12 cellular contexts compared by ENCODE assay signal in genomic region chr19:47312366-47313006, GRCh38. TPM values are rescaled to one million over a fixed set of nuclear protein-coding genes. Genes with fewer than 3 reads are reported as not detected.
DNase-seq lines count a peak whose midpoint lies in the region; ATAC-seq and TF ChIP-seq lines count a peak whose summit lies in the region.
"Had no signal": no experiment of that assay in that cellular context is flagged by ENCODE, and none has a peak within 500 bp of the region (broad histone marks: within the 10 kb centered on the region; RNA-seq: fewer than 3 reads in every experiment).

No MANE protein-coding gene starts in this region.

- no peak for TF ChIP-seq EP300 in suprapubic skin (IDR thresholded peaks at IDR 0.05)

- intact Hi-C loops in left lung (cut with DNase I), result no loop called here

- no peak for TF ChIP-seq POLR2A in suprapubic skin (IDR thresholded peaks at IDR 0.05)

- H3K27ac ChIP-seq in RWPE1 (peak overlapping the region; percentile 82; the same call in 1 of the 2 replicates), left lung (peak overlapping the region; percentile 71 to 88), thoracic aorta (peak overlapping the region in 1 of 2 donors; percentile 29), suprapubic skin (no peak overlapping the region)

- H3K36me3 ChIP-seq in left lung (peaks cover 0 to 31% of the 10 kb centered on the region in 2 donors), thoracic aorta (no peaks in the 10 kb centered on the region), suprapubic skin (no peaks in the 10 kb centered on the region)
- H3K36me3 ChIP-seq: BE2C had no signal

- WGBS in suprapubic skin, result 90% methylated on average over 5 of the region's 5 CpGs

- CTCF ChIA-PET in RWPE1 (lab: Yijun Ruan, JAX), result interaction anchor here (0.6 kb wide), 1 partner anchor 72 kb away, joined by 3 read pairs; no protein-coding TSS in a partner anchor

- no peak for TF ChIP-seq CTCF in RWPE1 (conservative IDR thresholded peaks at IDR 0.05; ENCODE audit: low read depth)
- no peak for TF ChIP-seq CTCF in left lung (IDR thresholded peaks at IDR 0.05)
- TF ChIP-seq CTCF in thoracic aorta (IDR thresholded peaks at IDR 0.05), result no peak
- no peak for TF ChIP-seq CTCF in suprapubic skin (IDR thresholded peaks at IDR 0.05)

- H3K9me3 ChIP-seq in left lung (no peaks in the 10 kb centered on the region), thoracic aorta (no peaks in the 10 kb centered on the region), suprapubic skin (no peaks in the 10 kb centered on the region)
- H3K9me3 ChIP-seq: BE2C had no signal

- peaks cover 0 to 21% of the 10 kb centered on the region in 2 donors for H3K27me3 ChIP-seq in left lung
- no peaks in the 10 kb centered on the region for H3K27me3 ChIP-seq in thoracic aorta (replicated peaks; ENCODE audit: insufficient read depth)
- peaks cover 13% of the 10 kb centered on the region for H3K27me3 ChIP-seq in suprapubic skin

- peaks cover 0 to 63% of the 10 kb centered on the region in 2 donors for H3K4me1 ChIP-seq in left lung
- H3K4me1 ChIP-seq in thoracic aorta (ENCODE audit: control insufficient read depth in 1 of 2, low read depth in 2 of 2), result peaks cover 15 to 19% of the 10 kb centered on the region in 2 donors
- peaks cover 4% of the 10 kb centered on the region for H3K4me1 ChIP-seq in suprapubic skin
- H3K4me1 ChIP-seq: BE2C had no signal

- POLR2A ChIA-PET in RWPE1 (lab: Yijun Ruan, JAX; ENCODE audit: low non-redundant PET), result no interaction called here

- ATAC-seq in left lung, result no peak
- ATAC-seq in thoracic aorta (ENCODE audit: insufficient number of reproducible peaks, low FRiP score, low read depth), result no peak

- DNase-seq in RWPE1 (ENCODE audit: low spot score) (no peak), left lung (no peak), thoracic aorta (ENCODE audit: low spot score) (no peak), AG08395 (ENCODE audit: low spot score) (no peak), NCI-H1930 (lab: John Stamatoyannopoulos, UW) (no peak), suprapubic skin (ENCODE audit: low spot score in 2 of 2) (no peak)
- DNase-seq: CD4-positive, alpha-beta memory T cell; H9; NCI-H187 treated with DMSO at 0.1 percent for 48 hours; SIG-M5 had no signal

- H3K4me3 ChIP-seq in left lung (peak overlapping the region in 1 of 2 donors; percentile 58), thoracic aorta (peak overlapping the region; percentile 53), suprapubic skin (no peak overlapping the region)

RNA-seq across cellular contexts. Expression of gene C5AR1, which starts 2.8 kb away (rescaled TPM):
- 100 to 1,000 TPM in 1 of 2 donors, 10 to 100 TPM in 1; 28.3 to 110 TPM for total RNA-seq in left lung
- total RNA-seq in thoracic aorta, result 10 to 100 TPM; 37.6 to 51.9 TPM
- total RNA-seq in suprapubic skin, result 1 to 10 TPM; 1.2 to 2.4 (median 1.5) TPM
- total RNA-seq: HT1080 had no signal

RNA-seq across cellular contexts. Expression of gene C5AR2, which starts 19.5 kb away (rescaled TPM):
- total RNA-seq in left lung (10 to 100 TPM in 1 of 2 donors, 1 to 10 TPM in 1; 3.4 to 11.2 TPM), thoracic aorta (10 to 100 TPM; 10.3 to 25.7 TPM), suprapubic skin (1 to 10 TPM in 2 of 4 donors, under 1 TPM in 2; 0.68 to 3.1 (median 1.5) TPM)
- total RNA-seq: H9, HT1080 had no signal

RNA-seq across cellular contexts. Expression of gene DHX34, which starts 36.6 kb away (rescaled TPM):
- total RNA-seq in left lung (10 to 100 TPM in 1 of 2 donors, 1 to 10 TPM in 1; 9.4 to 18.2 TPM), thoracic aorta (10 to 100 TPM; 20.4 to 21.3 TPM), suprapubic skin (10 to 100 TPM; 21.6 to 32.2 (median 25.3) TPM)

RNA-seq across cellular contexts. Expression of gene INAFM1, which starts 37.8 kb away (rescaled TPM):
- total RNA-seq in left lung, result 10 to 100 TPM; 22.1 to 22.2 TPM
- 10 to 100 TPM; 10.3 to 18.6 TPM for total RNA-seq in thoracic aorta
- 10 to 100 TPM in 2 of 4 donors, 1 to 10 TPM in 2; 6.6 to 13.5 (median 10.6) TPM for total RNA-seq in suprapubic skin

RNA-seq across cellular contexts. Expression of gene CCDC9, which starts 56.2 kb away (rescaled TPM):
- 10 to 100 TPM; 28.2 to 28.9 TPM for total RNA-seq in left lung
- 10 to 100 TPM; 26.7 to 38.9 TPM for total RNA-seq in thoracic aorta
- total RNA-seq in suprapubic skin, result 10 to 100 TPM; 24.6 to 33.2 (median 27.4) TPM

Comparison
In these comparisons a context has a peak if more than half of its experiments do, and no peak if none do; other contexts are left out.
1. RNA of gene C5AR1, which starts 2.8 kb away (total RNA-seq): 28.3 to 110 TPM in left lung and 37.6 to 51.9 TPM in thoracic aorta; 1.2 to 2.4 TPM in suprapubic skin; every median in the first group is over 4 times any median in the second.